In genomic region chr1:167710836-167711235, GRCh38 we compare ENCODE assay signal across 18 cellular contexts.
"Had no signal": no experiment of that assay in that cellular context is flagged by ENCODE, and none has a peak within 500 bp of the region (broad histone marks: within the 10 kb centered on the region; RNA-seq: fewer than 3 reads in every experiment).

No MANE protein-coding gene starts in this region.

- H3K27ac ChIP-seq: colonic mucosa, neutrophil, vagina had no signal

- DNase-seq: activated CD4-positive, alpha-beta T cell treated with anti-CD3 and anti-CD28 coated beads for 36 hours; activated CD4-positive, CD25-positive, alpha-beta regulatory T cell; activated CD8-positive, alpha-beta memory T cell treated with anti-CD3 and anti-CD28 coated beads, Interleukin-2, amount 10 ng/mL, durations not matched to agents 7 days and 5 days; activated CD8-positive, alpha-beta T cell treated with anti-CD3 and anti-CD28 coated beads, Interleukin-2, amount 10 ng/mL, durations not matched to agents 7 days and 5 days; activated T-cell treated with anti-CD3 and anti-CD28 coated beads, Interleukin-2, amount 50 U/mL, for 48 hours; colonic mucosa; head of caudate nucleus; hippocampal formation; kidney; left colon; naive B cell; nephron progenitor cell; sigmoid colon; stimulated activated naive CD4-positive, alpha-beta T cell had no signal

- ATAC-seq: activated CD4-positive, alpha-beta T cell treated with anti-CD3 and anti-CD28 coated beads for 36 hours; activated CD8-positive, alpha-beta memory T cell treated with anti-CD3 and anti-CD28 coated beads, Interleukin-2, amount 10 ng/mL, durations not matched to agents 7 days and 5 days; activated CD8-positive, alpha-beta T cell treated with anti-CD3 and anti-CD28 coated beads, Interleukin-2, amount 10 ng/mL, durations not matched to agents 7 days and 5 days; activated naive CD4-positive, alpha-beta T cell treated with anti-CD3 and anti-CD28 coated beads, Interleukin-2, amount 50 U/mL, for 72 hours; left colon had no signal

- H3K4me3 ChIP-seq: colonic mucosa, sigmoid colon, smooth muscle cell, vagina had no signal

- H3K27me3 ChIP-seq: colonic mucosa, sigmoid colon, vagina had no signal

- H3K9me3 ChIP-seq: colonic mucosa, neutrophil, sigmoid colon, vagina had no signal

- H3K4me2 ChIP-seq: smooth muscle cell had no signal

- H3K4me1 ChIP-seq: colonic mucosa had no signal

- H3K36me3 ChIP-seq: colonic mucosa, sigmoid colon, vagina had no signal
